ENCODE assay signal across 9 cellular contexts in the genomic region with DNA sequence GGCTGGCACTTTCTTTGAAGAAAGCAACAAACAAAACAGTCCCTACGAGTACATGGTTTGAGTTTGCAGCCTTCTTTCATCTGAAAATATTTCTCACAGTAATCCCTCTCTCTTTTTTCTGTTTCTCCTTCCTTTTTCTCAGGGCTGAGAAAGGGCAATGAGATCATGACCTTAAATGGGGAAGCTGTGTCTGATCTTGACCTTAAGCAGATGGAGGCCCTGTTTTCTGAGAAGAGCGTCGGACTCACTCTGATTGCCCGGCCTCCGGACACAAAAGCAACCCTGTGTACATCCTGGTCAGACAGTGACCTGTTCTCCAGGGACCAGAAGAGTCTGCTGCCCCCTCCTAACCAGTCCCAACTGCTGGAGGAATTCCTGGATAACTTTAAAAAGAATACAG.
DNase-seq lines count a peak whose midpoint lies in the region; ATAC-seq lines count a peak whose summit lies in the region.
"Had no signal": no experiment of that assay in that cellular context is flagged by ENCODE, and none has a peak within 500 bp of the region (broad histone marks: within the 10 kb centered on the region; RNA-seq: fewer than 3 reads in every experiment).

No MANE protein-coding gene starts in this region.

- H3K36me3 Mint-ChIP-seq in activated T-helper 1 cell treated with anti-CD3 and anti-CD28 coated beads, Interleukin-12 subunit alpha, Interleukin-12 subunit beta, Interleukin-2, Interleukin-4 antibody, amounts not matched to agents 30 ng/mL and 10 ng/mL and 1 ng/mL, durations not matched to agents 14 hours and 24 hours and 36 hours (ENCODE audit: low read depth), result peaks cover 40% of the 10 kb centered on the region

- H3K9me3 Mint-ChIP-seq in activated T-helper 1 cell treated with anti-CD3 and anti-CD28 coated beads, Interleukin-12 subunit alpha, Interleukin-12 subunit beta, Interleukin-2, Interleukin-4 antibody, amounts not matched to agents 30 ng/mL and 10 ng/mL and 1 ng/mL, durations not matched to agents 14 hours and 24 hours and 36 hours, result no peaks in the 10 kb centered on the region

- DNase-seq in ELF-1 (ENCODE audit: low read depth, low spot score), result peak; percentile 13
- DNase-seq in activated T-helper 1 cell treated with anti-CD3 and anti-CD28 coated beads, Interleukin-12 subunit alpha, Interleukin-12 subunit beta, Interleukin-2, Interleukin-4 antibody, amounts not matched to agents 30 ng/mL and 10 ng/mL and 1 ng/mL, durations not matched to agents 14 hours and 24 hours and 36 hours (ENCODE audit: low spot score), result no peak
- DNase-seq in DMS53 (lab: John Stamatoyannopoulos, UW), result no peak
- no peak for DNase-seq in cerebellar nuclear complex (lab: John Stamatoyannopoulos, UW)
- DNase-seq in head of caudate nucleus, result no peak
- DNase-seq: foreskin keratinocyte had no signal

- H3K27me3 Mint-ChIP-seq in activated T-helper 1 cell treated with anti-CD3 and anti-CD28 coated beads, Interleukin-12 subunit alpha, Interleukin-12 subunit beta, Interleukin-2, Interleukin-4 antibody, amounts not matched to agents 30 ng/mL and 10 ng/mL and 1 ng/mL, durations not matched to agents 14 hours and 24 hours and 36 hours (ENCODE audit: insufficient read depth), result no peaks in the 10 kb centered on the region

- ATAC-seq in GM19351 (IDR thresholded peaks at IDR 0.05; ENCODE audit: unreplicated experiment) (peak; percentile 40), HG03175 (IDR thresholded peaks at IDR 0.05; ENCODE audit: unreplicated experiment) (peak; percentile 45), HG03521 (IDR thresholded peaks at IDR 0.05; ENCODE audit: unreplicated experiment) (no peak)
- ATAC-seq: foreskin keratinocyte had no signal

- H3K4me3 Mint-ChIP-seq in activated T-helper 1 cell treated with anti-CD3 and anti-CD28 coated beads, Interleukin-12 subunit alpha, Interleukin-12 subunit beta, Interleukin-2, Interleukin-4 antibody, amounts not matched to agents 30 ng/mL and 10 ng/mL and 1 ng/mL, durations not matched to agents 14 hours and 24 hours and 36 hours, result no peak overlapping the region

- intact Hi-C loops in activated T-helper 1 cell treated with anti-CD3 and anti-CD28 coated beads, Interleukin-12 subunit alpha, Interleukin-12 subunit beta, Interleukin-2, Interleukin-4 antibody, amounts not matched to agents 30 ng/mL and 10 ng/mL and 1 ng/mL, durations not matched to agents 14 hours and 24 hours and 36 hours (cut with micrococcal nuclease), result no loop called here
- intact Hi-C loops in head of caudate nucleus (cut with DNase I), result no loop called here

- H3K4me1 Mint-ChIP-seq in activated T-helper 1 cell treated with anti-CD3 and anti-CD28 coated beads, Interleukin-12 subunit alpha, Interleukin-12 subunit beta, Interleukin-2, Interleukin-4 antibody, amounts not matched to agents 30 ng/mL and 10 ng/mL and 1 ng/mL, durations not matched to agents 14 hours and 24 hours and 36 hours (ENCODE audit: low read depth), result peaks cover 43% of the 10 kb centered on the region

- H3K27ac Mint-ChIP-seq in activated T-helper 1 cell treated with anti-CD3 and anti-CD28 coated beads, Interleukin-12 subunit alpha, Interleukin-12 subunit beta, Interleukin-2, Interleukin-4 antibody, amounts not matched to agents 30 ng/mL and 10 ng/mL and 1 ng/mL, durations not matched to agents 14 hours and 24 hours and 36 hours, result peak overlapping the region; percentile 36
